In genomic region chr4:100189820-100190642, GRCh38 we compare ENCODE assay signal across 8 cellular contexts. TPM values are rescaled to one million over a fixed set of nuclear protein-coding genes. Genes with fewer than 3 reads are reported as not detected.
A peak's percentile ranks its signal among the peaks of the same experiment; 100 is the strongest.
DNase-seq lines count a peak whose midpoint lies in the region; ATAC-seq and TF ChIP-seq lines count a peak whose summit lies in the region.

A gene with protein sequence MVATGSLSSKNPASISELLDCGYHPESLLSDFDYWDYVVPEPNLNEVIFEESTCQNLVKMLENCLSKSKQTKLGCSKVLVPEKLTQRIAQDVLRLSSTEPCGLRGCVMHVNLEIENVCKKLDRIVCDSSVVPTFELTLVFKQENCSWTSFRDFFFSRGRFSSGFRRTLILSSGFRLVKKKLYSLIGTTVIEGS (minus strand): TSS chr4:100190468. CDS start chr4:100189983, 485 bp downstream.

- H3K9me3 Mint-ChIP-seq in T-helper 1 cell treated with Interleukin-12 subunit alpha and Interleukin-12 subunit beta and Interleukin-4 antibody, amounts not matched to agents 30 μg/mL and 1 μg/mL, for 36 hours: no peaks in the 10 kb centered on the region
- no peaks in the 10 kb centered on the region for H3K9me3 Mint-ChIP-seq in memory B cell

- H3K4me1 ChIP-seq in thyroid gland: peaks cover 5 to 9% of the 10 kb centered on the region in 2 donors

- WGBS in thyroid gland, 2 donors: 3% methylated on average over 18 to 36 of the region's 51 CpGs

- H3K36me3 Mint-ChIP-seq in T-helper 1 cell treated with Interleukin-12 subunit alpha and Interleukin-12 subunit beta and Interleukin-4 antibody, amounts not matched to agents 30 μg/mL and 1 μg/mL, for 36 hours (ENCODE audit: low read depth): no peaks in the 10 kb centered on the region
- H3K36me3 Mint-ChIP-seq in memory B cell: no peaks in the 10 kb centered on the region

- H3K27ac ChIP-seq in thyroid gland: no peak within 1 kb of the TSS

- DNase-seq in T-helper 1 cell (no peak), SKM-1 (lab: John Stamatoyannopoulos, UW; ENCODE audit: unreplicated experiment) (peak; percentile 9), ecto neural progenitor cell (ENCODE audit: low spot score) (peak; percentile 82), memory B cell (ENCODE audit: low spot score in 2 of 2) (no peak), thyroid gland (peak; percentile 39 to 49)

- no peak within 1 kb of the TSS for H3K27ac Mint-ChIP-seq in T-helper 1 cell treated with Interleukin-12 subunit alpha and Interleukin-12 subunit beta and Interleukin-4 antibody, amounts not matched to agents 30 μg/mL and 1 μg/mL, for 36 hours
- no peak within 1 kb of the TSS for H3K27ac Mint-ChIP-seq in memory B cell

- peaks cover 17% of the 10 kb centered on the region for H3K4me1 Mint-ChIP-seq in T-helper 1 cell treated with Interleukin-12 subunit alpha and Interleukin-12 subunit beta and Interleukin-4 antibody, amounts not matched to agents 30 μg/mL and 1 μg/mL, for 36 hours (ENCODE audit: low read depth)
- peaks cover 13% of the 10 kb centered on the region for H3K4me1 Mint-ChIP-seq in memory B cell

- H3K9me3 ChIP-seq in thyroid gland: no peaks in the 10 kb centered on the region

- peaks cover 41% of the 10 kb centered on the region for H3K27me3 Mint-ChIP-seq in T-helper 1 cell treated with Interleukin-12 subunit alpha and Interleukin-12 subunit beta and Interleukin-4 antibody, amounts not matched to agents 30 μg/mL and 1 μg/mL, for 36 hours (ENCODE audit: low read depth)
- H3K27me3 Mint-ChIP-seq in memory B cell: peaks cover 20% of the 10 kb centered on the region

- no peaks in the 10 kb centered on the region for H3K27me3 ChIP-seq in thyroid gland

- TF ChIP-seq CTCF in thyroid gland (IDR thresholded peaks at IDR 0.05): no peak

- TF ChIP-seq POLR2A in thyroid gland (IDR thresholded peaks at IDR 0.05): peak in 1 of 2 donors; percentile 30

- H3K4me3 Mint-ChIP-seq in T-helper 1 cell treated with Interleukin-12 subunit alpha and Interleukin-12 subunit beta and Interleukin-4 antibody, amounts not matched to agents 30 μg/mL and 1 μg/mL, for 36 hours: peak within 1 kb of the TSS; percentile 82
- peak within 1 kb of the TSS; percentile 81 for H3K4me3 Mint-ChIP-seq in memory B cell

- H3K4me3 ChIP-seq in thyroid gland (replicated peaks in 1 of 3): peak within 1 kb of the TSS; percentile 42 to 65 (median 47)

- peak; percentile 56 for ATAC-seq in memory B cell (ENCODE audit: low read depth)
- no peak for ATAC-seq in HG02623 (IDR thresholded peaks at IDR 0.05; ENCODE audit: unreplicated experiment)
- ATAC-seq in HG03442 (IDR thresholded peaks at IDR 0.05; ENCODE audit: unreplicated experiment): no peak

- no peaks in the 10 kb centered on the region for H3K36me3 ChIP-seq in thyroid gland

- intact Hi-C loops in thyroid gland (cut with DNase I): no loop called here

RNA-seq across cellular contexts. Expression of the gene that starts here (rescaled TPM):
- total RNA-seq in thyroid gland: 1 to 10 TPM; 1.4 to 3.7 (median 1.6) TPM

Comparison
In these comparisons a context has a peak if more than half of its experiments do, and no peak if none do; other contexts are left out.
1. DNase-seq: peak in SKM-1 (single experiment), ecto neural progenitor cell (single experiment) and thyroid gland (2 of 2); none in T-helper 1 cell (0 of 5) and memory B cell (0 of 2).